ENCODE assay signal across 13 cellular contexts in the genomic region with DNA sequence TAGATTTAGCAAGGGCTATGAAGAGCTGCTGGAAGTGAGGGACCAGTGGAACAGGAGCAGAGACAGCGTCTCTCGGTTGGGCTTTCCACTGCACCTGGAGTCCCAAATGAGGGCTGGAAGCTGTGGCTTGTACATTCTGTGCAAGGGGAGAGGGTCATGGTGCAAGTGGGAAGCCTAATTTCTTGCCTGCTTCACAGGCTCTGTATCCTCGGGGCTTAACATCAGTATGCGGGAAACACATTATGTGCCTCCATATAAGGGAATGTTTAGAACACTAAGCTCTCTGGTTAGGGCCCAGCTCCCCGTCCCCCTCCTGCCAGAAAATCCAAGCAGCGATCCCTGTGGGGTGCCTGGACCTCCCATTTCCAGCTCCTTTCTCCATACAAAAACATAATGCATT.
DNase-seq lines count a peak whose midpoint lies in the region; ATAC-seq lines count a peak whose summit lies in the region.
"Had no signal": no experiment of that assay in that cellular context is flagged by ENCODE, and none has a peak within 500 bp of the region (broad histone marks: within the 10 kb centered on the region; RNA-seq: fewer than 3 reads in every experiment).

No MANE protein-coding gene starts in this region.

- no peak overlapping the region for H3K4me3 Mint-ChIP-seq in stimulated activated naive CD8-positive, alpha-beta T cell treated with anti-CD3 and anti-CD28 coated beads, Interleukin-15, Interleukin-2, amounts not matched to agents 100 ng/mL and 50 ng/mL, for 24 hours
- no peak overlapping the region for H3K4me3 Mint-ChIP-seq in stimulated activated naive CD8-positive, alpha-beta T cell treated with anti-CD3 and anti-CD28 coated beads, Interleukin-15, amount 100 ng/mL, for 72 hours
- no peak overlapping the region for H3K4me3 Mint-ChIP-seq in naive thymus-derived CD8-positive, alpha-beta T cell
- H3K4me3 Mint-ChIP-seq: B cell had no signal

- ATAC-seq in stimulated activated naive CD8-positive, alpha-beta T cell treated with anti-CD3 and anti-CD28 coated beads, Interleukin-15, amount 100 ng/mL, for 72 hours, result no peak
- ATAC-seq in naive thymus-derived CD8-positive, alpha-beta T cell, result no peak
- ATAC-seq in HG03196 (IDR thresholded peaks at IDR 0.05; ENCODE audit: unreplicated experiment), result no peak
- ATAC-seq: left cardiac atrium, right lobe of liver had no signal

- H3K27me3 Mint-ChIP-seq in stimulated activated naive CD8-positive, alpha-beta T cell treated with anti-CD3 and anti-CD28 coated beads, Interleukin-15, Interleukin-2, amounts not matched to agents 100 ng/mL and 50 ng/mL, for 24 hours, result no peaks in the 10 kb centered on the region
- no peaks in the 10 kb centered on the region for H3K27me3 Mint-ChIP-seq in stimulated activated naive CD8-positive, alpha-beta T cell treated with anti-CD3 and anti-CD28 coated beads, Interleukin-15, amount 100 ng/mL, for 72 hours
- no peaks in the 10 kb centered on the region for H3K27me3 Mint-ChIP-seq in naive thymus-derived CD8-positive, alpha-beta T cell
- H3K27me3 Mint-ChIP-seq: B cell had no signal

- POLR2A ChIA-PET in naive thymus-derived CD8-positive, alpha-beta T cell (lab: Charles Lee), result no interaction called here

- H3K36me3 Mint-ChIP-seq in stimulated activated naive CD8-positive, alpha-beta T cell treated with anti-CD3 and anti-CD28 coated beads, Interleukin-15, Interleukin-2, amounts not matched to agents 100 ng/mL and 50 ng/mL, for 24 hours (ENCODE audit: low read depth), result peaks cover 70% of the 10 kb centered on the region
- peaks cover 0 to 96% (median 7%) of the 10 kb centered on the region in 3 donors for H3K36me3 Mint-ChIP-seq in naive thymus-derived CD8-positive, alpha-beta T cell

- H3K4me1 Mint-ChIP-seq in stimulated activated naive CD8-positive, alpha-beta T cell treated with anti-CD3 and anti-CD28 coated beads, Interleukin-15, Interleukin-2, amounts not matched to agents 100 ng/mL and 50 ng/mL, for 24 hours (ENCODE audit: low read depth), result peaks cover 15% of the 10 kb centered on the region
- peaks cover 7% of the 10 kb centered on the region for H3K4me1 Mint-ChIP-seq in stimulated activated naive CD8-positive, alpha-beta T cell treated with anti-CD3 and anti-CD28 coated beads, Interleukin-15, amount 100 ng/mL, for 72 hours
- peaks cover 0 to 12% (median 6%) of the 10 kb centered on the region in 4 donors for H3K4me1 Mint-ChIP-seq in naive thymus-derived CD8-positive, alpha-beta T cell
- H3K4me1 Mint-ChIP-seq: B cell had no signal

- H3K9me3 Mint-ChIP-seq in stimulated activated naive CD8-positive, alpha-beta T cell treated with anti-CD3 and anti-CD28 coated beads, Interleukin-15, Interleukin-2, amounts not matched to agents 100 ng/mL and 50 ng/mL, for 24 hours, result no peaks in the 10 kb centered on the region
- H3K9me3 Mint-ChIP-seq in stimulated activated naive CD8-positive, alpha-beta T cell treated with anti-CD3 and anti-CD28 coated beads, Interleukin-15, amount 100 ng/mL, for 72 hours, result no peaks in the 10 kb centered on the region
- H3K9me3 Mint-ChIP-seq in naive thymus-derived CD8-positive, alpha-beta T cell, result no peaks in the 10 kb centered on the region

- peak overlapping the region; percentile 27 for H3K27ac Mint-ChIP-seq in stimulated activated naive CD8-positive, alpha-beta T cell treated with anti-CD3 and anti-CD28 coated beads, Interleukin-15, Interleukin-2, amounts not matched to agents 100 ng/mL and 50 ng/mL, for 24 hours
- H3K27ac Mint-ChIP-seq in stimulated activated naive CD8-positive, alpha-beta T cell treated with anti-CD3 and anti-CD28 coated beads, Interleukin-15, amount 100 ng/mL, for 72 hours, result peak overlapping the region in 1 of 2 donors; percentile 3
- H3K27ac Mint-ChIP-seq in naive thymus-derived CD8-positive, alpha-beta T cell, result peak overlapping the region; percentile 29 to 89 (median 60)

- no peak for DNase-seq in stimulated activated naive CD8-positive, alpha-beta T cell treated with anti-CD3 and anti-CD28 coated beads, Interleukin-15, amount 100 ng/mL, for 72 hours
- DNase-seq in ecto neural progenitor cell (ENCODE audit: low spot score), result peak; percentile 64
- DNase-seq in naive thymus-derived CD8-positive, alpha-beta T cell, result no peak
- DNase-seq in SIG-M5 treated with dmso at 0.1 percent for 504 hours (lab: John Stamatoyannopoulos, UW; ENCODE audit: unreplicated experiment), result no peak
- no peak for DNase-seq in DMS153 (lab: John Stamatoyannopoulos, UW)
- DNase-seq in anterior cingulate cortex (lab: John Stamatoyannopoulos, UW), result no peak
- DNase-seq: GOT3, left cardiac atrium, NCI-H446 treated with DMSO at 0.1 percent for 48 hours, right lobe of liver had no signal
